ENCODE assay signal across 8 cellular contexts in genomic region chr9:72203205-72203803, GRCh38. TPM values are rescaled to one million over a fixed set of nuclear protein-coding genes. Genes with fewer than 3 reads are reported as not detected.
DNase-seq lines count a peak whose midpoint lies in the region; ATAC-seq lines count a peak whose summit lies in the region.

No MANE protein-coding gene starts in this region.

- H3K27ac Mint-ChIP-seq in activated CD4-positive, alpha-beta T cell treated with anti-CD3 and anti-CD28 coated beads, Interleukin-2, amount 10 ng/mL, durations not matched to agents 24 days and 14 days = no peak overlapping the region

- H3K36me3 Mint-ChIP-seq in activated CD4-positive, alpha-beta T cell treated with anti-CD3 and anti-CD28 coated beads, Interleukin-2, amount 10 ng/mL, durations not matched to agents 24 days and 14 days (ENCODE audit: low read depth) = no peaks in the 10 kb centered on the region

- intact Hi-C loops in posterior vena cava (cut with DNase I) = no loop called here
- intact Hi-C loops in activated CD4-positive, alpha-beta T cell treated with anti-CD3 and anti-CD28 coated beads, Interleukin-2, amount 10 ng/mL, durations not matched to agents 24 days and 14 days (cut with micrococcal nuclease) = no loop called here

- ATAC-seq in GM19397 (IDR thresholded peaks at IDR 0.05; ENCODE audit: unreplicated experiment) = peak; percentile 39
- ATAC-seq in HG03354 (IDR thresholded peaks at IDR 0.05; ENCODE audit: poor library complexity, severe bottlenecking, unreplicated experiment) = peak; percentile 54

- H3K4me1 Mint-ChIP-seq in activated CD4-positive, alpha-beta T cell treated with anti-CD3 and anti-CD28 coated beads, Interleukin-2, amount 10 ng/mL, durations not matched to agents 24 days and 14 days = no peaks in the 10 kb centered on the region

- H3K9me3 Mint-ChIP-seq in activated CD4-positive, alpha-beta T cell treated with anti-CD3 and anti-CD28 coated beads, Interleukin-2, amount 10 ng/mL, durations not matched to agents 24 days and 14 days = no peaks in the 10 kb centered on the region

- H3K4me3 Mint-ChIP-seq in activated CD4-positive, alpha-beta T cell treated with anti-CD3 and anti-CD28 coated beads, Interleukin-2, amount 10 ng/mL, durations not matched to agents 24 days and 14 days = no peak overlapping the region

- peaks cover 6% of the 10 kb centered on the region for H3K27me3 Mint-ChIP-seq in activated CD4-positive, alpha-beta T cell treated with anti-CD3 and anti-CD28 coated beads, Interleukin-2, amount 10 ng/mL, durations not matched to agents 24 days and 14 days

- DNase-seq in EH (ENCODE audit: low read depth) (peak; percentile 43), RPMI7951 (ENCODE audit: low read depth) (peak; percentile 37), fibroblast of the conjunctiva (ENCODE audit: low read depth) (peak; percentile 2), KG1 (lab: John Stamatoyannopoulos, UW) (no peak), posterior vena cava (ENCODE audit: low spot score) (no peak)
- no peak for DNase-seq in activated CD4-positive, alpha-beta T cell treated with anti-CD3 and anti-CD28 coated beads, Interleukin-2, amount 10 ng/mL, durations not matched to agents 24 days and 14 days

RNA-seq across cellular contexts. Expression of gene GDA, which starts 54.1 kb away (rescaled TPM):
- total RNA-seq in RPMI7951 (2014; rRNA removed; shearing (Covaris generic)) = under 0.01 and 0.20 TPM in 2 replicates
- total RNA-seq in posterior vena cava = not detected
- not detected in 2 replicates for total RNA-seq in activated CD4-positive, alpha-beta T cell treated with anti-CD3 and anti-CD28 coated beads, Interleukin-2, amount 10 ng/mL, durations not matched to agents 24 days and 14 days

Comparison
In these comparisons a context has a peak if more than half of its experiments do, and no peak if none do; other contexts are left out.
1. DNase-seq: peak in EH (single experiment), RPMI7951 (single experiment) and fibroblast of the conjunctiva (single experiment); none in KG1 (single experiment), posterior vena cava (single experiment) and activated CD4-positive, alpha-beta T cell treated with anti-CD3 and anti-CD28 coated beads, Interleukin-2, amount 10 ng/mL, durations not matched to agents 24 days and 14 days (single experiment).